6 cellular contexts compared by ENCODE assay signal in genomic region chr12:19933924-19934323, GRCh38.
"Had no signal": no experiment of that assay in that cellular context is flagged by ENCODE, and none has a peak within 500 bp of the region (broad histone marks: within the 10 kb centered on the region; RNA-seq: fewer than 3 reads in every experiment).

No MANE protein-coding gene starts in this region.

- FAIRE-seq: G401.6, GM12892, GM18507, GM19239 had no signal

- DNase-seq: GDM1, GF-D8 had no signal
